In genomic region chr11:10623797-10624761, GRCh38 we compare ENCODE assay signal across 1 cellular context.
TF ChIP-seq lines count a peak whose summit lies in the region.

No MANE protein-coding gene starts in this region.

TF ChIP-seq in GM12878, 131 proteins besides CTCF, POLR2A, EP300 and RAD21 (continued from another document):
- TF ChIP-seq ZBTB11 (CRISPR knock-in tag; IDR thresholded peaks at IDR 0.05): no peak
- peak; percentile 76 for TF ChIP-seq SMC3 (IDR thresholded peaks at IDR 0.05; ENCODE audit: borderline replicate concordance, low read length)
- TF ChIP-seq TBL1XR1 (IDR thresholded peaks at IDR 0.05; ENCODE audit: low read depth, low read length): no peak
- TF ChIP-seq CEBPB (IDR thresholded peaks at IDR 0.05; ENCODE audit: borderline replicate concordance in 1 of 2, low read depth in 2 of 2, low read length in 2 of 2): no peak
- TF ChIP-seq BMI1 (IDR thresholded peaks at IDR 0.05; ENCODE audit: borderline replicate concordance): no peak
- TF ChIP-seq MTA3 (IDR thresholded peaks at IDR 0.05; ENCODE audit: borderline replicate concordance, low read length): no peak
- no peak for TF ChIP-seq ATF3 (IDR thresholded peaks at IDR 0.05; ENCODE audit: borderline replicate concordance, extremely low read depth, low read depth, low read length)
